In genomic region chr5:5275211-5275610, GRCh38 we compare ENCODE assay signal across 8 cellular contexts.
"Had no signal": no experiment of that assay in that cellular context is flagged by ENCODE, and none has a peak within 500 bp of the region (broad histone marks: within the 10 kb centered on the region; RNA-seq: fewer than 3 reads in every experiment).

No MANE protein-coding gene starts in this region.

- ATAC-seq: HCT116, HepG2 had no signal

- DNase-seq: GM23248, GOT3, H7, HFFc6, KBM-7 had no signal

- H3K4me3 ChIP-seq: GM23248, HAP-1 had no signal
